In genomic region chr2:8135051-8135675, GRCh38 we compare ENCODE assay signal across 1 cellular context.
TF ChIP-seq lines count a peak whose summit lies in the region.

No MANE protein-coding gene starts in this region.

TF ChIP-seq in GM23338, 12 proteins besides CTCF, POLR2A, EP300 and RAD21 (continued from another document):
- TF ChIP-seq, protein P1, sequence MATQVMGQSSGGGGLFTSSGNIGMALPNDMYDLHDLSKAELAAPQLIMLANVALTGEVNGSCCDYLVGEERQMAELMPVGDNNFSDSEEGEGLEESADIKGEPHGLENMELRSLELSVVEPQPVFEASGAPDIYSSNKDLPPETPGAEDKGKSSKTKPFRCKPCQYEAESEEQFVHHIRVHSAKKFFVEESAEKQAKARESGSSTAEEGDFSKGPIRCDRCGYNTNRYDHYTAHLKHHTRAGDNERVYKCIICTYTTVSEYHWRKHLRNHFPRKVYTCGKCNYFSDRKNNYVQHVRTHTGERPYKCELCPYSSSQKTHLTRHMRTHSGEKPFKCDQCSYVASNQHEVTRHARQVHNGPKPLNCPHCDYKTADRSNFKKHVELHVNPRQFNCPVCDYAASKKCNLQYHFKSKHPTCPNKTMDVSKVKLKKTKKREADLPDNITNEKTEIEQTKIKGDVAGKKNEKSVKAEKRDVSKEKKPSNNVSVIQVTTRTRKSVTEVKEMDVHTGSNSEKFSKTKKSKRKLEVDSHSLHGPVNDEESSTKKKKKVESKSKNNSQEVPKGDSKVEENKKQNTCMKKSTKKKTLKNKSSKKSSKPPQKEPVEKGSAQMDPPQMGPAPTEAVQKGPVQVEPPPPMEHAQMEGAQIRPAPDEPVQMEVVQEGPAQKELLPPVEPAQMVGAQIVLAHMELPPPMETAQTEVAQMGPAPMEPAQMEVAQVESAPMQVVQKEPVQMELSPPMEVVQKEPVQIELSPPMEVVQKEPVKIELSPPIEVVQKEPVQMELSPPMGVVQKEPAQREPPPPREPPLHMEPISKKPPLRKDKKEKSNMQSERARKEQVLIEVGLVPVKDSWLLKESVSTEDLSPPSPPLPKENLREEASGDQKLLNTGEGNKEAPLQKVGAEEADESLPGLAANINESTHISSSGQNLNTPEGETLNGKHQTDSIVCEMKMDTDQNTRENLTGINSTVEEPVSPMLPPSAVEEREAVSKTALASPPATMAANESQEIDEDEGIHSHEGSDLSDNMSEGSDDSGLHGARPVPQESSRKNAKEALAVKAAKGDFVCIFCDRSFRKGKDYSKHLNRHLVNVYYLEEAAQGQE (IDR thresholded peaks at IDR 0.05; ENCODE audit: unreplicated experiment) = no peak
- TF ChIP-seq ZNF462 (CRISPR knock-in tag; IDR thresholded peaks at IDR 0.05) = no peak
